In the genomic region with DNA sequence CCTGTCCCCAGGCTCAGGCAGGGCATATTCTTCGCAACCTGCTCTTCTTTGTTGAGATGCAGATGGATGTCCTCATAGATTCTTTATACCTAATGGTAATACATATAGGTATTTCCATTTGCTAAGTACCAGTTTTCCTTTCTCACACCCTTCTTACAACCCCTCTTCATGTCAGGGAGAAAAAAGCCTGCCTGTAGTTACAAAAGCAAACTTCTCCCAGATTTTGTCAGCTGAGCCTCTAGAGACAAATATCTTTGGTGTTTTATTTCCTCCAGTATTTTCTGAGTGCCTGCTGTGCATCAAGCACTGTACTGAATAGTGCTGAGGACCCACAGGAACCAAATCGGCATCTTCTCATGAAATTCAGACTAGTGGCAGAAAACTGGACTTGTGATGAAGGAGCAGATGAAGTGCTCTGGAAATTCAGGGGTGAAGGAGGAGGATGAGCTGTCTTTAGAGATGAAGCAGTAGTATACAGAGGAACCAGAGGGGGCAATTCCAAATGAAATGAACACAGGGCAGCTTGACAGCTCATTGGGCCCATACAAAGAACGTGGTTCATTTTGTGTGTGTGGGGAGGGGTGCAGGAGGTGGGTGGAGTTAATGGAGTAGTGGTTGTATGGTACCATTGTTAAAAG, we compare ENCODE assay signal across 8 cellular contexts. TPM values are rescaled to one million over a fixed set of nuclear protein-coding genes. Genes with fewer than 3 reads are reported as not detected.
A peak's percentile ranks its signal among the peaks of the same experiment; 100 is the strongest.
DNase-seq lines count a peak whose midpoint lies in the region; ATAC-seq and TF ChIP-seq lines count a peak whose summit lies in the region.

No MANE protein-coding gene starts in this region.

- no peak overlapping the region for H2BK15ac ChIP-seq in neuronal stem cell (ENCODE audit: low read length)

- H2AK5ac ChIP-seq in neuronal stem cell (ENCODE audit: low read depth, low read length) = no peak overlapping the region

- peak overlapping the region; percentile 95 for H3K27ac ChIP-seq in neuronal stem cell (replicated peaks; ENCODE audit: low read length)

- peak overlapping the region; percentile 96 for H3K23ac ChIP-seq in neuronal stem cell (ENCODE audit: low read depth, low read length, poor library complexity)

- no CpG with 5 or more reads among the region's 3 CpGs for WGBS in neuronal stem cell (ENCODE audit: extremely low coverage in 2 of 2, insufficient read length in 2 of 2, insufficient replicate concordance in 1 of 2), 2 donors

- no peak overlapping the region for H2BK120ac ChIP-seq in neuronal stem cell (ENCODE audit: low read depth, low read length)

- peak overlapping the region; percentile 72 for H3K4me2 ChIP-seq in neuronal stem cell (ENCODE audit: insufficient read depth, low read length, poor library complexity, severe bottlenecking)

- H3K14ac ChIP-seq in neuronal stem cell (ENCODE audit: low read length) = no peak overlapping the region

- no peak for TF ChIP-seq CTCF in choroid plexus epithelial cell (conservative IDR thresholded peaks at IDR 0.05; ENCODE audit: low read depth, low read length)
- no peak for TF ChIP-seq CTCF in GM10266 (IDR thresholded peaks at IDR 0.05; ENCODE audit: control insufficient read depth, insufficient read depth, low read depth, missing control alignments)

- peak overlapping the region; percentile 82 for H3K4me3 ChIP-seq in choroid plexus epithelial cell (ENCODE audit: low read depth, low read length)
- H3K4me3 ChIP-seq in neuronal stem cell (ENCODE audit: low read length in 2 of 2) = no peak overlapping the region

- H2BK5ac ChIP-seq in neuronal stem cell (ENCODE audit: low read length) = peak overlapping the region; percentile 92

- peak overlapping the region; percentile 38 for H3K9ac ChIP-seq in neuronal stem cell (ENCODE audit: low read depth, low read length, poor library complexity)

- ATAC-seq in HG03520 (IDR thresholded peaks at IDR 0.05; ENCODE audit: unreplicated experiment) = no peak

- peaks cover 0 to 6% of the 10 kb centered on the region in 2 donors for H3K9me3 ChIP-seq in neuronal stem cell (replicated peaks in 1 of 2; ENCODE audit: control insufficient read depth in 2 of 2, insufficient read depth in 1 of 2, low read depth in 1 of 2, low read length in 2 of 2)

- peak overlapping the region; percentile 6 for H3K18ac ChIP-seq in neuronal stem cell (ENCODE audit: low read length)

- peak; percentile 8 for DNase-seq in ELF-1 (ENCODE audit: low read depth, low spot score)
- DNase-seq in NAMALWA (ENCODE audit: low spot score) = peak; percentile 62
- DNase-seq in choroid plexus epithelial cell (ENCODE audit: low read depth) = no peak
- no peak for DNase-seq in neuronal stem cell (ENCODE audit: low spot score)
- DNase-seq in GM10266 (ENCODE audit: extremely low spot score) = no peak
- DNase-seq in KBM-7 = no peak
- no peak for DNase-seq in SKM-1 treated with dmso at 0.1 percent for 144 hours (lab: John Stamatoyannopoulos, UW; ENCODE audit: unreplicated experiment)

- H3K4ac ChIP-seq in neuronal stem cell (ENCODE audit: low read length) = no peak overlapping the region

- peaks cover 46 to 62% of the 10 kb centered on the region in 2 donors for H3K36me3 ChIP-seq in neuronal stem cell (replicated peaks in 1 of 2; ENCODE audit: control insufficient read depth in 2 of 2, insufficient read depth in 2 of 2, low read length in 2 of 2)

- no peak overlapping the region for H2BK12ac ChIP-seq in neuronal stem cell (ENCODE audit: low read length)

- no peak overlapping the region for H4K8ac ChIP-seq in neuronal stem cell (ENCODE audit: low read depth, low read length)

- peaks cover 3 to 13% of the 10 kb centered on the region in 2 donors for H3K4me1 ChIP-seq in neuronal stem cell (ENCODE audit: control insufficient read depth in 2 of 2, insufficient read depth in 1 of 2, low read depth in 1 of 2, low read length in 2 of 2)

- no peak overlapping the region for H4K91ac ChIP-seq in neuronal stem cell (ENCODE audit: low read depth, low read length, poor library complexity)

- in situ Hi-C loops in KBM-7 (cut with MboI; ENCODE audit: low pct_unique_long_range_greater_than_20kb, low sequenced_read_pairs) = no loop called here

- no peaks in the 10 kb centered on the region for H3K27me3 ChIP-seq in neuronal stem cell (ENCODE audit: control insufficient read depth in 3 of 3, insufficient read depth in 3 of 3, low read depth in 1 of 3, low read length in 3 of 3)

- peaks cover 4% of the 10 kb centered on the region for H3K79me1 ChIP-seq in neuronal stem cell (ENCODE audit: low read depth, low read length)

- H2AFZ ChIP-seq in neuronal stem cell (ENCODE audit: low read length) = no peak overlapping the region

RNA-seq across cellular contexts. Expression of a gene that starts 33.4 kb away (rescaled TPM):
- 350 TPM for polyA plus RNA-seq in neuronal stem cell (2013, experiment 1 of 2)
- polyA plus RNA-seq in neuronal stem cell (2013, experiment 2 of 2) = 351 TPM

Comparison
In these comparisons a context has a peak if more than half of its experiments do, and no peak if none do; other contexts are left out.
1. DNase-seq: peak in ELF-1 (single experiment) and NAMALWA (single experiment); none in choroid plexus epithelial cell (single experiment), neuronal stem cell (single experiment), GM10266 (single experiment), KBM-7 (single experiment) and SKM-1 treated with dmso at 0.1 percent for 144 hours (single experiment).